12 cellular contexts compared by ENCODE assay signal in the genomic region with DNA sequence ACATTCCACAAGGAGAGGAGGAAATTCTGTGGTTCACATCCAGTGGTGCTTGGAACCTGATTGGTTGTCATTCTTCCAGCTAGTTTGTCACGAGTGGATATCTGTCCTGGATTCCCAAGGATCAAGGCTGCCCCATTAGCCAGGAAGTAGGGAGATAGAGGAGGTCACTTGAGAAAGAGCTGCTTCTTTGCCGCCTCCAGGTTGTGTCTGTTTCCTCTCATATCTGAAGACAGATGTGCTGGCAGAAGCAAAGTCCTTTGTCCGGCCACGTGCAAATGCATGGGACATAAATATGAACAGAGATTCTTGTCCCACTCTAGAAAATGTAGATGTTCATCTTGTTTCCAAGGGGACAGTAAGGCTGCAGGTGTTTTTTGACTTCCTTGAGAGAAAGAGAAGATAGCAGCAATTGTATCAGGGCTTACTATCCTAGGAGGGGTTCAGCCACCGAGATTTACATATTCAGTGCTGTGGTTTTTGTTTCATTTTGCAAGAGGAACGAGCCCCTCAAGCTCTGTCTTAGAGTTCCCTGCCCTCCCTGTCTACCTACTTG.
DNase-seq lines count a peak whose midpoint lies in the region; ATAC-seq and TF ChIP-seq lines count a peak whose summit lies in the region.
"Had no signal": no experiment of that assay in that cellular context is flagged by ENCODE, and none has a peak within 500 bp of the region (broad histone marks: within the 10 kb centered on the region; RNA-seq: fewer than 3 reads in every experiment).

No MANE protein-coding gene starts in this region.

- H3K27me3 Mint-ChIP-seq in CD14-positive monocyte (ENCODE audit: low read depth in 3 of 3) (peaks cover 4 to 11% (median 4%) of the 10 kb centered on the region in 3 donors), activated B cell treated with CpG ODN at 0.5 μM for 24 hours (no peaks in the 10 kb centered on the region), HFFc6 (ENCODE audit: insufficient read depth) (peaks cover 24% of the 10 kb centered on the region)

- H3K4me1 Mint-ChIP-seq in CD14-positive monocyte (peaks cover 26% of the 10 kb centered on the region), activated B cell treated with CpG ODN at 0.5 μM for 24 hours (peaks cover 45% of the 10 kb centered on the region), HFFc6 (ENCODE audit: low read depth) (no peaks in the 10 kb centered on the region)

- POLR2A ChIA-PET in activated B cell treated with CpG ODN at 0.5 μM for 24 hours (lab: Charles Lee), result interaction anchor here (0.8 to 18.4 kb wide), 8 partner anchors 10 to 28 kb away, joined by 3 to 1820 read pairs (median 8); no protein-coding TSS in a partner anchor

- H3K27ac Mint-ChIP-seq in CD14-positive monocyte, result no peak overlapping the region
- H3K27ac Mint-ChIP-seq in activated B cell treated with CpG ODN at 0.5 μM for 24 hours, result peak overlapping the region; percentile 91
- no peak overlapping the region for H3K27ac Mint-ChIP-seq in HFFc6

- H3K36me3 Mint-ChIP-seq in CD14-positive monocyte (no peaks in the 10 kb centered on the region), activated B cell treated with CpG ODN at 0.5 μM for 24 hours (ENCODE audit: low read depth) (peaks cover 40% of the 10 kb centered on the region), HFFc6 (ENCODE audit: low read depth) (no peaks in the 10 kb centered on the region)

- CTCF ChIA-PET in activated B cell treated with CpG ODN at 0.5 μM for 24 hours (lab: Charles Lee), result interaction anchor here (0.6 to 12.0 kb wide), 4 partner anchors 10 to 33 kb away, joined by 3 to 187 read pairs (median 4); no protein-coding TSS in a partner anchor

- H3K4me3 Mint-ChIP-seq in CD14-positive monocyte (peak overlapping the region; percentile 72 to 92), activated B cell treated with CpG ODN at 0.5 μM for 24 hours (peak overlapping the region; percentile 91), HFFc6 (no peak overlapping the region)

- intact Hi-C loops in CD14-positive monocyte (cut with micrococcal nuclease) (no loop called here), activated B cell treated with CpG ODN at 0.5 μM for 24 hours (cut with micrococcal nuclease) (loop anchor here (2.0 kb wide), 1 partner anchor 15 kb away; no protein-coding TSS in a partner anchor)

- H3K9me3 Mint-ChIP-seq in CD14-positive monocyte (no peaks in the 10 kb centered on the region), activated B cell treated with CpG ODN at 0.5 μM for 24 hours (no peaks in the 10 kb centered on the region), HFFc6 (no peaks in the 10 kb centered on the region)

- ATAC-seq in GM19452 (IDR thresholded peaks at IDR 0.05; ENCODE audit: unreplicated experiment) (peak; percentile 62), HG03103 (IDR thresholded peaks at IDR 0.05; ENCODE audit: low read depth, unreplicated experiment) (peak; percentile 54), activated B cell treated with CpG ODN at 0.5 μM for 24 hours (ENCODE audit: low read depth) (peak; percentile 79)
- ATAC-seq: left cardiac atrium had no signal

- DNase-seq in CD14-positive monocyte (ENCODE audit: low spot score), result no peak
- no peak for DNase-seq in activated B cell treated with CpG ODN at 0.5 μM for 24 hours
- DNase-seq in HUDEP-2 (lab: John Stamatoyannopoulos, UW; ENCODE audit: unreplicated experiment in 76 of 76), result no peak
- no peak for DNase-seq in foreskin melanocyte
- DNase-seq in HFFc6, result no peak
- DNase-seq in SKM-1 treated with dmso at 0.1 percent for 144 hours (lab: John Stamatoyannopoulos, UW; ENCODE audit: unreplicated experiment), result no peak
- DNase-seq: foreskin fibroblast; left cardiac atrium; NCI-H2081; stimulated activated CD4-positive, alpha-beta T cell treated with anti-CD3 and anti-CD28 coated beads, Interleukin-2, amount 100 ng/mL, for 24 hours had no signal

- no peak for TF ChIP-seq CTCF in CD14-positive monocyte (IDR thresholded peaks at IDR 0.05)
- TF ChIP-seq CTCF in activated B cell treated with CpG ODN at 0.5 μM for 24 hours (IDR thresholded peaks at IDR 0.05), result no peak
- TF ChIP-seq CTCF in HFFc6 (IDR thresholded peaks at IDR 0.05), result no peak
